8 cellular contexts compared by ENCODE assay signal in genomic region chr16:58001781-58002410, GRCh38. TPM values are rescaled to one million over a fixed set of nuclear protein-coding genes. Genes with fewer than 3 reads are reported as not detected.
DNase-seq lines count a peak whose midpoint lies in the region; ATAC-seq, FAIRE-seq and TF ChIP-seq lines count a peak whose summit lies in the region.

No MANE protein-coding gene starts in this region.

- H3K27ac ChIP-seq in DND-41 (ENCODE audit: low read length) (peak overlapping the region; percentile 86), PC-3 (ENCODE audit: low read length) (no peak overlapping the region)

- H4K20me1 ChIP-seq in DND-41 (ENCODE audit: insufficient read depth, low read length) (peaks cover 9% of the 10 kb centered on the region; the same call in 1 of the 2 replicates), PC-3 (ENCODE audit: low read length) (no peaks in the 10 kb centered on the region)

- intact Hi-C loops in PC-3 (cut with micrococcal nuclease): loop anchor here (2.0 to 10.0 kb wide), 4 partner anchors 197 to 425 kb away; partner anchors contain the start of gene KIFC3

- no peaks in the 10 kb centered on the region for H3F3A ChIP-seq in PC-3 (ENCODE audit: low read length, unreplicated experiment)

- H3K9ac ChIP-seq in DND-41 (ENCODE audit: low read depth, low read length) (peak overlapping the region; percentile 72), PC-3 (ENCODE audit: low read length) (no peak overlapping the region; the same call in none of the 2 replicates)

- peak overlapping the region; percentile 85 to 98; a peak in 3 of 4 replicates for H3K4me3 ChIP-seq in DND-41 (ENCODE audit: low read depth in 1 of 2, low read length in 2 of 2)
- H3K4me3 ChIP-seq in PC-3 (ENCODE audit: low read length): peak overlapping the region; percentile 94
- peak overlapping the region; percentile 96 for H3K4me3 ChIP-seq in epithelial cell of proximal tubule (ENCODE audit: low read depth, low read length)

- peak overlapping the region; percentile 92 for H3K4me3 Mint-ChIP-seq in osteocyte (ENCODE audit: unreplicated experiment)

- peaks cover 49% of the 10 kb centered on the region for H3K36me3 ChIP-seq in DND-41 (ENCODE audit: insufficient read depth, low read length)
- H3K36me3 ChIP-seq in PC-3 (ENCODE audit: low read depth, low read length): peaks cover under 1% of the 10 kb centered on the region; the same call in 1 of the 2 replicates

- H3K27ac Mint-ChIP-seq in osteocyte (ENCODE audit: unreplicated experiment): no peak overlapping the region

- FAIRE-seq in urothelium cell line (lab: Jason Lieb, UNC): no peak

- no peaks in the 10 kb centered on the region for H3K9me3 Mint-ChIP-seq in osteocyte (ENCODE audit: unreplicated experiment)

- no peaks in the 10 kb centered on the region for H3K27me3 Mint-ChIP-seq in osteocyte (ENCODE audit: unreplicated experiment)

- H2AFZ ChIP-seq in DND-41 (ENCODE audit: low read depth, low read length) (peak overlapping the region; percentile 94), PC-3 (ENCODE audit: low read length) (peak overlapping the region; percentile 42; the same call in 1 of the 2 replicates)

- DNase-seq in DND-41: no peak
- DNase-seq in PC-3: no peak
- DNase-seq in epithelial cell of proximal tubule (ENCODE audit: low read depth): no peak
- DNase-seq in osteocyte (ENCODE audit: extremely low spot score, unreplicated experiment): no peak
- no peak for DNase-seq in RPMI8226
- DNase-seq in stimulated activated CD4-positive, alpha-beta T cell treated with anti-CD3 and anti-CD28 coated beads, Interleukin-2, amount 100 ng/mL, for 24 hours: no peak
- no peak for DNase-seq in urothelium cell line (ENCODE audit: low spot score)

- H3K4me1 Mint-ChIP-seq in osteocyte (ENCODE audit: unreplicated experiment): peaks cover 24% of the 10 kb centered on the region

- H3K4me2 ChIP-seq in DND-41 (ENCODE audit: insufficient read depth, low read length) (peak overlapping the region; percentile 100), PC-3 (ENCODE audit: low read length) (peak overlapping the region; percentile 98)

- no peaks in the 10 kb centered on the region for H3K9me3 ChIP-seq in DND-41 (ENCODE audit: insufficient read depth, low read length, severe bottlenecking)
- no peaks in the 10 kb centered on the region for H3K9me3 ChIP-seq in PC-3 (ENCODE audit: low read length)

- peaks cover 12% of the 10 kb centered on the region for H3K36me3 Mint-ChIP-seq in osteocyte (ENCODE audit: unreplicated experiment)

- TF ChIP-seq CTCF in DND-41 (IDR thresholded peaks at IDR 0.05; ENCODE audit: borderline replicate concordance, extremely low read depth, low read length, poor library complexity, severe bottlenecking) (no peak), PC-3 (conservative IDR thresholded peaks at IDR 0.05; ENCODE audit: low read depth, low read length) (no peak), epithelial cell of proximal tubule (conservative IDR thresholded peaks at IDR 0.05; ENCODE audit: low read depth, low read length) (no peak), osteocyte (IDR thresholded peaks at IDR 0.05) (no peak)

- peaks cover 34% of the 10 kb centered on the region for H3K4me1 ChIP-seq in DND-41 (ENCODE audit: insufficient read depth, low read length)
- H3K4me1 ChIP-seq in PC-3 (ENCODE audit: insufficient read depth, low read length): peaks cover 18% of the 10 kb centered on the region

- BruUV-seq in PC-3 (replicated peaks; lab: Mats Ljungman, UMichigan): TSS peak; percentile 38

- CTCF ChIA-PET in PC-3 (lab: Charles Lee): interaction anchor here (0.6 kb wide), 2 partner anchors 242 to 265 kb away, joined by 3 read pairs; no protein-coding TSS in a partner anchor

- POLR2A ChIA-PET in PC-3 (lab: Charles Lee; ENCODE audit: unreplicated experiment): no interaction called here

- H3K79me2 ChIP-seq in DND-41 (ENCODE audit: insufficient read depth, low read length) (peaks cover 23% of the 10 kb centered on the region), PC-3 (ENCODE audit: low read length) (0 out of 2 replicates have a peak, but pooled peaks cover under 1% of the 10 kb centered on the region)

- H3K27me3 ChIP-seq in DND-41 (ENCODE audit: insufficient read depth, low read length, poor library complexity) (no peaks in the 10 kb centered on the region), PC-3 (ENCODE audit: low read length) (no peaks in the 10 kb centered on the region)

- ATAC-seq in DND-41 (ENCODE audit: insufficient read depth, low read depth): no peak
- no peak for ATAC-seq in PC-3
- ATAC-seq in GM18520 (IDR thresholded peaks at IDR 0.05; ENCODE audit: unreplicated experiment): no peak

- no peaks in the 10 kb centered on the region for H3K9me2 ChIP-seq in PC-3 (replicated peaks; ENCODE audit: low read length)

RNA-seq across cellular contexts. Expression of gene USB1, which starts 0.7 kb away (rescaled TPM):
- total RNA-seq in PC-3 (2014; rRNA removed) (18.7 and 25.1 TPM in 2 replicates), epithelial cell of proximal tubule (25.4 and 31.2 TPM in 2 replicates), osteocyte (43.4 and 45.5 TPM in 2 replicates)

RNA-seq across cellular contexts. Expression of gene ZNF319, which starts 1.4 kb away (rescaled TPM):
- total RNA-seq in PC-3 (2014; rRNA removed) (2.2 TPM in 2 replicates), epithelial cell of proximal tubule (3.0 and 9.1 TPM in 2 replicates), osteocyte (11.9 and 14.9 TPM in 2 replicates)

RNA-seq across cellular contexts. Expression of gene MMP15, which starts 23.7 kb away (rescaled TPM):
- total RNA-seq in PC-3 (2014; rRNA removed) (6.3 and 9.4 TPM in 2 replicates), epithelial cell of proximal tubule (24.7 and 36.0 TPM in 2 replicates), osteocyte (4.9 and 5.2 TPM in 2 replicates)

RNA-seq across cellular contexts. Expression of gene CNGB1, which starts 31.0 kb away (rescaled TPM):
- total RNA-seq in PC-3 (2014; rRNA removed): 0.04 TPM in 1 of 2 replicates, not detected in the other
- under 0.01 and 1.4 TPM in 2 replicates for total RNA-seq in epithelial cell of proximal tubule
- not detected in 2 replicates for total RNA-seq in osteocyte
